Comparison of ENCODE assay signal across 3 cellular contexts in the genomic region with DNA sequence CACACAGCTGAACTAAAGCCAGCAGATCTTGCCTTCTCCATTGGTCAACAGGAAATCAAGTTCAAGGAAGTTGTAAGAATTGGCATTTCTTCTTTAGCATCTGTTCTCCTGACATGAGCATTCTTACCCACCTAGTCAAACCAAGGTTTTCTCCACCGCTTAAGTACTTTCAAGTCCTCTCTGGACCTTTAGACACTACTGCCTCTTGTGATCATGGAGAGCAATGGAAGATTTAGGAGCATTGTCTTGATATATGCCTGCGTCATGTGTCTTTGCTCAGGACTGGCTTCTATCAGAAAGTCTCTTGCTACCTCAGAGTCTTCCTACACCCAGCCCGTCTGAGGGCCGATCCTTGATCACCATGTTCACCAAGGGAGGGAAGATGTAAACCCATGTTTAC.
TF ChIP-seq lines count a peak whose summit lies in the region.

No MANE protein-coding gene starts in this region.

TF ChIP-seq in IMR-90, 13 proteins besides CTCF, POLR2A, EP300 and RAD21:
- TF ChIP-seq FOS (IDR thresholded peaks at IDR 0.05; ENCODE audit: low read depth, low read length) = no peak
- no peak for TF ChIP-seq CEBPB (IDR thresholded peaks at IDR 0.05; ENCODE audit: low read depth, low read length)
- no peak for TF ChIP-seq NFE2L2 (IDR thresholded peaks at IDR 0.05; ENCODE audit: low read depth, low read length)

TF ChIP-seq in WTC11, 78 proteins besides CTCF, POLR2A, EP300 and RAD21:
- TF ChIP-seq SMAD3 (CRISPR knock-in tag; IDR thresholded peaks at IDR 0.05; ENCODE audit: borderline replicate concordance) (no peak), FOXJ3 (CRISPR knock-in tag; IDR thresholded peaks at IDR 0.05; ENCODE audit: borderline replicate concordance) (no peak), SP1 (CRISPR knock-in tag; conservative IDR thresholded peaks at IDR 0.05) (no peak), MYBL2 (CRISPR knock-in tag; IDR thresholded peaks at IDR 0.05) (no peak), JUN (CRISPR knock-in tag; IDR thresholded peaks at IDR 0.05) (no peak), EMX1 (CRISPR knock-in tag; IDR thresholded peaks at IDR 0.05) (no peak), GABPB1 (CRISPR knock-in tag; IDR thresholded peaks at IDR 0.05) (no peak), ZNF671 (CRISPR knock-in tag; IDR thresholded peaks at IDR 0.05) (no peak), RORB (CRISPR knock-in tag; IDR thresholded peaks at IDR 0.05) (no peak), HMGA2 (CRISPR knock-in tag; IDR thresholded peaks at IDR 0.05) (no peak), GRHL2 (CRISPR knock-in tag; IDR thresholded peaks at IDR 0.05; ENCODE audit: insufficient replicate concordance, severe bottlenecking) (no peak)
- TF ChIP-seq, protein P1, sequence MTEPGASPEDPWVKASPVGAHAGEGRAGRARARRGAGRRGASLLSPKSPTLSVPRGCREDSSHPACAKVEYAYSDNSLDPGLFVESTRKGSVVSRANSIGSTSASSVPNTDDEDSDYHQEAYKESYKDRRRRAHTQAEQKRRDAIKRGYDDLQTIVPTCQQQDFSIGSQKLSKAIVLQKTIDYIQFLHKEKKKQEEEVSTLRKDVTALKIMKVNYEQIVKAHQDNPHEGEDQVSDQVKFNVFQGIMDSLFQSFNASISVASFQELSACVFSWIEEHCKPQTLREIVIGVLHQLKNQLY (CRISPR knock-in tag; IDR thresholded peaks at IDR 0.05) = no peak
- TF ChIP-seq, protein P2, sequence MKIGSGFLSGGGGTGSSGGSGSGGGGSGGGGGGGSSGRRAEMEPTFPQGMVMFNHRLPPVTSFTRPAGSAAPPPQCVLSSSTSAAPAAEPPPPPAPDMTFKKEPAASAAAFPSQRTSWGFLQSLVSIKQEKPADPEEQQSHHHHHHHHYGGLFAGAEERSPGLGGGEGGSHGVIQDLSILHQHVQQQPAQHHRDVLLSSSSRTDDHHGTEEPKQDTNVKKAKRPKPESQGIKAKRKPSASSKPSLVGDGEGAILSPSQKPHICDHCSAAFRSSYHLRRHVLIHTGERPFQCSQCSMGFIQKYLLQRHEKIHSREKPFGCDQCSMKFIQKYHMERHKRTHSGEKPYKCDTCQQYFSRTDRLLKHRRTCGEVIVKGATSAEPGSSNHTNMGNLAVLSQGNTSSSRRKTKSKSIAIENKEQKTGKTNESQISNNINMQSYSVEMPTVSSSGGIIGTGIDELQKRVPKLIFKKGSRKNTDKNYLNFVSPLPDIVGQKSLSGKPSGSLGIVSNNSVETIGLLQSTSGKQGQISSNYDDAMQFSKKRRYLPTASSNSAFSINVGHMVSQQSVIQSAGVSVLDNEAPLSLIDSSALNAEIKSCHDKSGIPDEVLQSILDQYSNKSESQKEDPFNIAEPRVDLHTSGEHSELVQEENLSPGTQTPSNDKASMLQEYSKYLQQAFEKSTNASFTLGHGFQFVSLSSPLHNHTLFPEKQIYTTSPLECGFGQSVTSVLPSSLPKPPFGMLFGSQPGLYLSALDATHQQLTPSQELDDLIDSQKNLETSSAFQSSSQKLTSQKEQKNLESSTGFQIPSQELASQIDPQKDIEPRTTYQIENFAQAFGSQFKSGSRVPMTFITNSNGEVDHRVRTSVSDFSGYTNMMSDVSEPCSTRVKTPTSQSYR (CRISPR knock-in tag; IDR thresholded peaks at IDR 0.05) = no peak
- TF ChIP-seq, protein P3, sequence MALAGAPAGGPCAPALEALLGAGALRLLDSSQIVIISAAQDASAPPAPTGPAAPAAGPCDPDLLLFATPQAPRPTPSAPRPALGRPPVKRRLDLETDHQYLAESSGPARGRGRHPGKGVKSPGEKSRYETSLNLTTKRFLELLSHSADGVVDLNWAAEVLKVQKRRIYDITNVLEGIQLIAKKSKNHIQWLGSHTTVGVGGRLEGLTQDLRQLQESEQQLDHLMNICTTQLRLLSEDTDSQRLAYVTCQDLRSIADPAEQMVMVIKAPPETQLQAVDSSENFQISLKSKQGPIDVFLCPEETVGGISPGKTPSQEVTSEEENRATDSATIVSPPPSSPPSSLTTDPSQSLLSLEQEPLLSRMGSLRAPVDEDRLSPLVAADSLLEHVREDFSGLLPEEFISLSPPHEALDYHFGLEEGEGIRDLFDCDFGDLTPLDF (CRISPR knock-in tag; IDR thresholded peaks at IDR 0.05) = no peak
- TF ChIP-seq, protein P4, sequence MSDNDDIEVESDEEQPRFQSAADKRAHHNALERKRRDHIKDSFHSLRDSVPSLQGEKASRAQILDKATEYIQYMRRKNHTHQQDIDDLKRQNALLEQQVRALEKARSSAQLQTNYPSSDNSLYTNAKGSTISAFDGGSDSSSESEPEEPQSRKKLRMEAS (CRISPR knock-in tag; IDR thresholded peaks at IDR 0.05) = no peak
- TF ChIP-seq, protein P5, sequence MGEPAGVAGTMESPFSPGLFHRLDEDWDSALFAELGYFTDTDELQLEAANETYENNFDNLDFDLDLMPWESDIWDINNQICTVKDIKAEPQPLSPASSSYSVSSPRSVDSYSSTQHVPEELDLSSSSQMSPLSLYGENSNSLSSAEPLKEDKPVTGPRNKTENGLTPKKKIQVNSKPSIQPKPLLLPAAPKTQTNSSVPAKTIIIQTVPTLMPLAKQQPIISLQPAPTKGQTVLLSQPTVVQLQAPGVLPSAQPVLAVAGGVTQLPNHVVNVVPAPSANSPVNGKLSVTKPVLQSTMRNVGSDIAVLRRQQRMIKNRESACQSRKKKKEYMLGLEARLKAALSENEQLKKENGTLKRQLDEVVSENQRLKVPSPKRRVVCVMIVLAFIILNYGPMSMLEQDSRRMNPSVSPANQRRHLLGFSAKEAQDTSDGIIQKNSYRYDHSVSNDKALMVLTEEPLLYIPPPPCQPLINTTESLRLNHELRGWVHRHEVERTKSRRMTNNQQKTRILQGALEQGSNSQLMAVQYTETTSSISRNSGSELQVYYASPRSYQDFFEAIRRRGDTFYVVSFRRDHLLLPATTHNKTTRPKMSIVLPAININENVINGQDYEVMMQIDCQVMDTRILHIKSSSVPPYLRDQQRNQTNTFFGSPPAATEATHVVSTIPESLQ (CRISPR knock-in tag; IDR thresholded peaks at IDR 0.05) = no peak
- TF ChIP-seq, protein P6, sequence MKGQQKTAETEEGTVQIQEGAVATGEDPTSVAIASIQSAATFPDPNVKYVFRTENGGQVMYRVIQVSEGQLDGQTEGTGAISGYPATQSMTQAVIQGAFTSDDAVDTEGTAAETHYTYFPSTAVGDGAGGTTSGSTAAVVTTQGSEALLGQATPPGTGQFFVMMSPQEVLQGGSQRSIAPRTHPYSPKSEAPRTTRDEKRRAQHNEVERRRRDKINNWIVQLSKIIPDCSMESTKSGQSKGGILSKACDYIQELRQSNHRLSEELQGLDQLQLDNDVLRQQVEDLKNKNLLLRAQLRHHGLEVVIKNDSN (CRISPR knock-in tag; IDR thresholded peaks at IDR 0.05) = no peak
- TF ChIP-seq, protein P7, sequence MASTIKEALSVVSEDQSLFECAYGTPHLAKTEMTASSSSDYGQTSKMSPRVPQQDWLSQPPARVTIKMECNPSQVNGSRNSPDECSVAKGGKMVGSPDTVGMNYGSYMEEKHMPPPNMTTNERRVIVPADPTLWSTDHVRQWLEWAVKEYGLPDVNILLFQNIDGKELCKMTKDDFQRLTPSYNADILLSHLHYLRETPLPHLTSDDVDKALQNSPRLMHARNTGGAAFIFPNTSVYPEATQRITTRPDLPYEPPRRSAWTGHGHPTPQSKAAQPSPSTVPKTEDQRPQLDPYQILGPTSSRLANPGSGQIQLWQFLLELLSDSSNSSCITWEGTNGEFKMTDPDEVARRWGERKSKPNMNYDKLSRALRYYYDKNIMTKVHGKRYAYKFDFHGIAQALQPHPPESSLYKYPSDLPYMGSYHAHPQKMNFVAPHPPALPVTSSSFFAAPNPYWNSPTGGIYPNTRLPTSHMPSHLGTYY (CRISPR knock-in tag; IDR thresholded peaks at IDR 0.05) = no peak

TF ChIP-seq in endothelial cell of umbilical vein, 7 proteins besides CTCF, POLR2A, EP300 and RAD21:
- TF ChIP-seq EZH2 (IDR thresholded peaks at IDR 0.05; ENCODE audit: borderline replicate concordance, low read depth, low read length, severe bottlenecking) = no peak
- TF ChIP-seq MYC (IDR thresholded peaks at IDR 0.05; ENCODE audit: low read depth, low read length) = no peak
- TF ChIP-seq JUN (IDR thresholded peaks at IDR 0.05; ENCODE audit: borderline replicate concordance, insufficient read depth, insufficient read length, low read depth) = no peak
- TF ChIP-seq GATA2 (IDR thresholded peaks at IDR 0.05; ENCODE audit: insufficient read depth, insufficient read length, low read depth, low read length) = no peak
- TF ChIP-seq, protein P4 (IDR thresholded peaks at IDR 0.05; ENCODE audit: insufficient read depth, insufficient read length) = no peak
- TF ChIP-seq POLR2AphosphoS5 (IDR thresholded peaks at IDR 0.05; ENCODE audit: insufficient read depth, low read depth, low read length) = no peak
- no peak for TF ChIP-seq FOS (IDR thresholded peaks at IDR 0.05; ENCODE audit: borderline replicate concordance, insufficient read depth, low read length)
